ENCODE assay signal across 8 cellular contexts in the genomic region with DNA sequence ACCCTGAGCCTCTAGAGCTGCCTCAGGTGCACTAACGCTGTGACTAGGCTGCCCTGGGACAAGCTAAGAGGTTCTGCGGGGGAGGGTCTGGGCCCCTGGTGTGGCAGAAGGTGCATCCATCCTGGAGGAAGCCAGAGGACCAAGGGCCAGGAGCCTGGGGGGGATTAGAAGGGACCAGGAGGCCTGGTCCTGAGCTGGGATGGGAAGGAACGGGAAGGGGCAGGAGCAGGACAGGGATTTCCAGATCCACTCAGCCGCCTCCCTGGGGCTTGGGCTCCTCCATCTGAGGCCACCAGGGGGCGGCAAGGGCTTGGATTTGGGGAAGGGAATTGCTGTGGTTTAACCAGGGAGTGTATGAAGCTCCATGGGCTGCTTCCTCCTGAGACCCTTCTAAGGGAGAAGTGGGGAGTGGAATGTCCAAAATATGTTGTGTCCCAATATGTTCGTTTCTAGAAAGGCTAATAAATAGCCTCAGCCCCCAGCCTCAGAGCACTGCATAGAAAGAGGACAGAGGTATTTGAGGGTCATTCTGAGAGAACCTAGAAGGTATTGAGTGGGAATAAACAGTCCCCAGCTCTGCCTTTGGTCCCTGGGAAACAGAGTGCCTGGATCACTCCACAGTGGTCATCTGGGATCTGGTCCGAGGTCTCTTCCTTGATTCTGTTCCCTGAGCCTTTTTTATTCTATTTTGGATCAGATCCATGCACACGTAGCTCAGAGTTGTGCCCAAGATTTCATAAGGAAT. TPM values are rescaled to one million over a fixed set of nuclear protein-coding genes. Genes with fewer than 3 reads are reported as not detected.
DNase-seq lines count a peak whose midpoint lies in the region; ATAC-seq, FAIRE-seq and TF ChIP-seq lines count a peak whose summit lies in the region.

No MANE protein-coding gene starts in this region.

- DNase-seq in activated effector memory CD4-positive, alpha-beta T cell treated with anti-CD3 and anti-CD28 coated beads, Interleukin-2, amount 50 U/mL, for 16 hours, result peak; percentile 72
- DNase-seq in activated effector memory CD4-positive, alpha-beta T cell treated with Interleukin-2 at 50 U/mL for 16 hours, result no peak
- DNase-seq in NCI-H1694 treated with DMSO at 0.1 percent for 48 hours (lab: John Stamatoyannopoulos, UW), result peak; percentile 15
- DNase-seq in activated CD8-positive, alpha-beta T cell treated with anti-CD3 and anti-CD28 coated beads, Interleukin-2, amount 10 ng/mL, durations not matched to agents 7 days and 5 days, result peak; percentile 35
- DNase-seq in fibroblast of the aortic adventitia (ENCODE audit: low read depth), result peak; percentile 36
- DNase-seq in progenitor cell of endocrine pancreas (ENCODE audit: low spot score, unreplicated experiment), result peak; percentile 67
- DNase-seq in GM19239 (ENCODE audit: insufficient read length, low spot score), result no peak

- CTCF ChIA-PET in activated CD8-positive, alpha-beta T cell treated with anti-CD3 and anti-CD28 coated beads, Interleukin-2, amount 10 ng/mL, durations not matched to agents 7 days and 5 days (lab: Charles Lee), result interaction anchor here (0.9 to 3.5 kb wide), 10 partner anchors 8 to 112 kb away, joined by 3 to 43 read pairs (median 6); a partner anchor contains a TSS

- H3K4me3 ChIP-seq in fibroblast of the aortic adventitia (ENCODE audit: low read depth, low read length), result no peak overlapping the region

- no peaks in the 10 kb centered on the region for H3K9me3 Mint-ChIP-seq in activated CD8-positive, alpha-beta T cell treated with anti-CD3 and anti-CD28 coated beads, Interleukin-2, amount 10 ng/mL, durations not matched to agents 7 days and 5 days (ENCODE audit: insufficient read depth)
- no peaks in the 10 kb centered on the region for H3K9me3 Mint-ChIP-seq in progenitor cell of endocrine pancreas (ENCODE audit: low read depth)

- no peak overlapping the region for H3K27ac Mint-ChIP-seq in activated CD8-positive, alpha-beta T cell treated with anti-CD3 and anti-CD28 coated beads, Interleukin-2, amount 10 ng/mL, durations not matched to agents 7 days and 5 days
- H3K27ac Mint-ChIP-seq in progenitor cell of endocrine pancreas, result no peak overlapping the region

- H3K4me1 Mint-ChIP-seq in activated CD8-positive, alpha-beta T cell treated with anti-CD3 and anti-CD28 coated beads, Interleukin-2, amount 10 ng/mL, durations not matched to agents 7 days and 5 days (ENCODE audit: low read depth), result no peaks in the 10 kb centered on the region
- H3K4me1 Mint-ChIP-seq in progenitor cell of endocrine pancreas (ENCODE audit: low read depth), result peaks cover 2% of the 10 kb centered on the region

- TF ChIP-seq CTCF in fibroblast of the aortic adventitia (IDR thresholded peaks at IDR 0.05; ENCODE audit: insufficient read depth, low read length) (peak; percentile 90), progenitor cell of endocrine pancreas (IDR thresholded peaks at IDR 0.05; ENCODE audit: unreplicated experiment) (peak; percentile 83)

- FAIRE-seq in GM19239 (lab: Jason Lieb, UNC), result no peak

- POLR2A ChIA-PET in activated CD8-positive, alpha-beta T cell treated with anti-CD3 and anti-CD28 coated beads, Interleukin-2, amount 10 ng/mL, durations not matched to agents 7 days and 5 days (lab: Charles Lee), result no interaction called here

- H3K36me3 Mint-ChIP-seq in activated CD8-positive, alpha-beta T cell treated with anti-CD3 and anti-CD28 coated beads, Interleukin-2, amount 10 ng/mL, durations not matched to agents 7 days and 5 days (ENCODE audit: low read depth), result no peaks in the 10 kb centered on the region
- no peaks in the 10 kb centered on the region for H3K36me3 Mint-ChIP-seq in progenitor cell of endocrine pancreas (ENCODE audit: insufficient read depth)

- peaks cover 14% of the 10 kb centered on the region for H3K27me3 Mint-ChIP-seq in activated CD8-positive, alpha-beta T cell treated with anti-CD3 and anti-CD28 coated beads, Interleukin-2, amount 10 ng/mL, durations not matched to agents 7 days and 5 days (ENCODE audit: low read depth)
- peaks cover 69% of the 10 kb centered on the region for H3K27me3 Mint-ChIP-seq in progenitor cell of endocrine pancreas

- H3K4me3 Mint-ChIP-seq in activated CD8-positive, alpha-beta T cell treated with anti-CD3 and anti-CD28 coated beads, Interleukin-2, amount 10 ng/mL, durations not matched to agents 7 days and 5 days, result no peak overlapping the region
- H3K4me3 Mint-ChIP-seq in progenitor cell of endocrine pancreas (ENCODE audit: low read depth), result no peak overlapping the region

- no peak for ATAC-seq in activated CD8-positive, alpha-beta T cell treated with anti-CD3 and anti-CD28 coated beads, Interleukin-2, amount 10 ng/mL, durations not matched to agents 7 days and 5 days
- no peak for ATAC-seq in GM19324 (IDR thresholded peaks at IDR 0.05; ENCODE audit: low FRiP score, unreplicated experiment)

RNA-seq across cellular contexts. Expression of a gene that starts 17.4 kb away (rescaled TPM):
- not detected for total RNA-seq in activated CD8-positive, alpha-beta T cell treated with anti-CD3 and anti-CD28 coated beads, Interleukin-2, amount 10 ng/mL, durations not matched to agents 7 days and 5 days
- total RNA-seq in fibroblast of the aortic adventitia (ENCODE audit: low replicate concordance) (0.54 TPM in 1 of 2 replicates, not detected in the other), progenitor cell of endocrine pancreas (not detected in 2 replicates)

RNA-seq across cellular contexts. Expression of a gene that starts 56.3 kb away (rescaled TPM):
- not detected for total RNA-seq in activated CD8-positive, alpha-beta T cell treated with anti-CD3 and anti-CD28 coated beads, Interleukin-2, amount 10 ng/mL, durations not matched to agents 7 days and 5 days
- total RNA-seq in fibroblast of the aortic adventitia (ENCODE audit: low replicate concordance), result not detected in 2 replicates
- total RNA-seq in progenitor cell of endocrine pancreas, result not detected in 2 replicates

Comparison
In these comparisons a context has a peak if more than half of its experiments do, and no peak if none do; other contexts are left out.
1. DNase-seq: peak in activated effector memory CD4-positive, alpha-beta T cell treated with anti-CD3 and anti-CD28 coated beads, Interleukin-2, amount 50 U/mL, for 16 hours (single experiment), NCI-H1694 treated with DMSO at 0.1 percent for 48 hours (single experiment), activated CD8-positive, alpha-beta T cell treated with anti-CD3 and anti-CD28 coated beads, Interleukin-2, amount 10 ng/mL, durations not matched to agents 7 days and 5 days (single experiment), fibroblast of the aortic adventitia (single experiment) and progenitor cell of endocrine pancreas (single experiment); none in activated effector memory CD4-positive, alpha-beta T cell treated with Interleukin-2 at 50 U/mL for 16 hours (single experiment) and GM19239 (single experiment).